ENCODE assay signal across 24 cellular contexts in genomic region chr12:56212360-56212759, GRCh38. TPM values are rescaled to one million over a fixed set of nuclear protein-coding genes. Genes with fewer than 3 reads are reported as not detected.
DNase-seq lines count a peak whose midpoint lies in the region; ATAC-seq and TF ChIP-seq lines count a peak whose summit lies in the region.
"Had no signal": no experiment of that assay in that cellular context is flagged by ENCODE, and none has a peak within 500 bp of the region (broad histone marks: within the 10 kb centered on the region; RNA-seq: fewer than 3 reads in every experiment).

No MANE protein-coding gene starts in this region.

- no peak overlapping the region for H3K4me2 ChIP-seq in osteoblast (ENCODE audit: insufficient read depth, low read length)
- H3K4me2 ChIP-seq: BLaER1 had no signal

- H3K36me3 Mint-ChIP-seq in activated naive CD4-positive, alpha-beta T cell treated with anti-CD3 and anti-CD28 coated beads for 36 hours (ENCODE audit: low read depth), result peaks cover 28% of the 10 kb centered on the region

- H3K4me1 Mint-ChIP-seq in activated naive CD4-positive, alpha-beta T cell treated with anti-CD3 and anti-CD28 coated beads for 36 hours (ENCODE audit: low read depth), result peaks cover 11% of the 10 kb centered on the region

- H3K27me3 ChIP-seq in osteoblast (ENCODE audit: insufficient read depth, low read length), result no peaks in the 10 kb centered on the region
- H3K27me3 ChIP-seq: BLaER1 had no signal

- TF ChIP-seq CTCF in VCaP (conservative IDR thresholded peaks at IDR 0.05), result no peak
- TF ChIP-seq CTCF in osteoblast (IDR thresholded peaks at IDR 0.05; ENCODE audit: extremely low read depth, low read depth, low read length), result no peak

- H3K4me3 Mint-ChIP-seq in activated naive CD4-positive, alpha-beta T cell treated with anti-CD3 and anti-CD28 coated beads for 36 hours, result no peak overlapping the region
- H3K4me3 Mint-ChIP-seq: CD4-positive, alpha-beta T cell; IgD-negative memory B cell had no signal

- DNase-seq in activated CD4-positive, CD25-positive, alpha-beta regulatory T cell treated with anti-CD3 and anti-CD28 coated beads, Interleukin-2, amount 50 U/mL, for 72 hours, result no peak
- peak; percentile 54 for DNase-seq in activated naive CD4-positive, alpha-beta T cell treated with anti-CD3 and anti-CD28 coated beads for 36 hours
- DNase-seq in activated naive CD4-positive, alpha-beta T cell (lab: John Stamatoyannopoulos, UW), result no peak
- DNase-seq in osteoblast (ENCODE audit: insufficient read length, low spot score, missing footprints), result peak; percentile 11
- DNase-seq in hypothalamus (lab: John Stamatoyannopoulos, UW), result no peak
- no peak for DNase-seq in DMS 273 (lab: John Stamatoyannopoulos, UW; ENCODE audit: unreplicated experiment)
- DNase-seq: ACHN; CD4-positive, alpha-beta T cell; COR-L47; DMS 273 treated with DMSO at 0.1 percent for 48 hours; DMS79 treated with DMSO at 0.1 percent for 48 hours; NCI-H1105; NCI-H2029 treated with DMSO at 0.1 percent for 48 hours; NCI-H226; NCI-H510A treated with DMSO at 0.1 percent for 48 hours; NCI-H748 treated with DMSO at 0.1 percent for 48 hours had no signal

- H3K9me3 ChIP-seq in osteoblast (ENCODE audit: low read depth, low read length), result no peaks in the 10 kb centered on the region
- H3K9me3 ChIP-seq: BLaER1 had no signal

- no peak overlapping the region for H3K27ac Mint-ChIP-seq in activated naive CD4-positive, alpha-beta T cell treated with anti-CD3 and anti-CD28 coated beads for 36 hours
- H3K27ac Mint-ChIP-seq: CD4-positive, alpha-beta T cell had no signal

- H3K27ac ChIP-seq in VCaP (0 out of 2 replicates have a peak overlapping the region, but pooled peaks have one; percentile 28), osteoblast (ENCODE audit: low read depth, low read length) (no peak overlapping the region)
- H3K27ac ChIP-seq: 22Rv1, BLaER1, RWPE1 had no signal

- peak; percentile 91 to 96 for ATAC-seq in activated CD4-positive, CD25-positive, alpha-beta regulatory T cell treated with anti-CD3 and anti-CD28 coated beads, Interleukin-2, amount 50 U/mL, for 24 hours
- ATAC-seq: HCT116 had no signal

- no peaks in the 10 kb centered on the region for H3K27me3 Mint-ChIP-seq in activated naive CD4-positive, alpha-beta T cell treated with anti-CD3 and anti-CD28 coated beads for 36 hours (ENCODE audit: low read depth)
- H3K27me3 Mint-ChIP-seq: CD4-positive, alpha-beta T cell; IgD-negative memory B cell had no signal

- peaks cover 76% of the 10 kb centered on the region for H3K36me3 ChIP-seq in osteoblast (ENCODE audit: insufficient read depth, low read length)

- H3K79me2 ChIP-seq in osteoblast (ENCODE audit: insufficient read depth, low read length), result peaks cover 33% of the 10 kb centered on the region

- peaks cover 2% of the 10 kb centered on the region for H3K4me1 ChIP-seq in osteoblast (ENCODE audit: insufficient read depth, low read length)
- H3K4me1 ChIP-seq: BLaER1 had no signal

- H3K9me3 Mint-ChIP-seq in activated naive CD4-positive, alpha-beta T cell treated with anti-CD3 and anti-CD28 coated beads for 36 hours, result no peaks in the 10 kb centered on the region
- H3K9me3 Mint-ChIP-seq: CD4-positive, alpha-beta T cell; IgD-negative memory B cell had no signal

- H2AFZ ChIP-seq in osteoblast (ENCODE audit: low read length), result no peak overlapping the region

- peaks cover 20% of the 10 kb centered on the region for H4K20me1 ChIP-seq in osteoblast (ENCODE audit: insufficient read depth, low read length)

- CTCF ChIA-PET in activated naive CD4-positive, alpha-beta T cell treated with anti-CD3 and anti-CD28 coated beads for 36 hours (lab: Charles Lee), result no interaction called here

- H3K4me3 ChIP-seq in osteoblast (ENCODE audit: insufficient read depth, low read length), result no peak overlapping the region
- H3K4me3 ChIP-seq: BLaER1 had no signal

- intact Hi-C loops in activated naive CD4-positive, alpha-beta T cell treated with anti-CD3 and anti-CD28 coated beads for 36 hours (cut with micrococcal nuclease), result no loop called here

RNA-seq across cellular contexts. Expression of gene RNF41, which starts 9.4 kb away (rescaled TPM):
- 10 to 100 TPM; 26.0 TPM for total RNA-seq in activated naive CD4-positive, alpha-beta T cell treated with anti-CD3 and anti-CD28 coated beads for 36 hours
- 155 and 159 TPM in 2 replicates for total RNA-seq in osteoblast

RNA-seq across cellular contexts. Expression of gene NABP2, which starts 11.8 kb away (rescaled TPM):
- total RNA-seq in activated naive CD4-positive, alpha-beta T cell treated with anti-CD3 and anti-CD28 coated beads for 36 hours, result 10 to 100 TPM; 57.4 to 59.0 TPM
- 26.8 and 27.4 TPM in 2 replicates for total RNA-seq in osteoblast

RNA-seq across cellular contexts. Expression of gene SLC39A5, which starts 17.5 kb away (rescaled TPM):
- 1 to 10 TPM in 1 of 2 experiments, under 1 TPM in 1; 0.98 to 1.8 TPM for total RNA-seq in activated naive CD4-positive, alpha-beta T cell treated with anti-CD3 and anti-CD28 coated beads for 36 hours
- not detected in 2 replicates for total RNA-seq in osteoblast
- total RNA-seq: H1 had no signal

RNA-seq across cellular contexts. Expression of gene SMARCC2, which starts 23.1 kb away (rescaled TPM):
- 10 to 100 TPM; 75.8 to 79.0 TPM for total RNA-seq in activated naive CD4-positive, alpha-beta T cell treated with anti-CD3 and anti-CD28 coated beads for 36 hours
- total RNA-seq in osteoblast, result 65.9 and 70.4 TPM in 2 replicates

RNA-seq across cellular contexts. Expression of gene ANKRD52, which starts 45.8 kb away (rescaled TPM):
- 10 to 100 TPM; 23.6 to 25.6 TPM for total RNA-seq in activated naive CD4-positive, alpha-beta T cell treated with anti-CD3 and anti-CD28 coated beads for 36 hours
- 17.7 and 18.8 TPM in 2 replicates for total RNA-seq in osteoblast

Comparison
In these comparisons a context has a peak if more than half of its experiments do, and no peak if none do; other contexts are left out.
1. DNase-seq: peak in activated naive CD4-positive, alpha-beta T cell treated with anti-CD3 and anti-CD28 coated beads for 36 hours (single experiment) and osteoblast (single experiment); none in activated CD4-positive, CD25-positive, alpha-beta regulatory T cell treated with anti-CD3 and anti-CD28 coated beads, Interleukin-2, amount 50 U/mL, for 72 hours (single experiment), activated naive CD4-positive, alpha-beta T cell (0 of 4), hypothalamus (0 of 51) and DMS 273 (single experiment).